ENCODE assay signal across 21 cellular contexts in genomic region chr20:11894072-11894471, GRCh38. TPM values are rescaled to one million over a fixed set of nuclear protein-coding genes. Genes with fewer than 3 reads are reported as not detected.
DNase-seq lines count a peak whose midpoint lies in the region; ATAC-seq, FAIRE-seq and TF ChIP-seq lines count a peak whose summit lies in the region.
"Had no signal": no experiment of that assay in that cellular context is flagged by ENCODE, and none has a peak within 500 bp of the region (broad histone marks: within the 10 kb centered on the region; RNA-seq: fewer than 3 reads in every experiment).

No MANE protein-coding gene starts in this region.

- H3K56ac ChIP-seq in IMR-90 (ENCODE audit: extremely low read depth, insufficient read depth, low read length), result no peak overlapping the region

- peak overlapping the region; percentile 44; the same call in 1 of the 2 replicates for H3K4ac ChIP-seq in IMR-90 (ENCODE audit: low read depth, low read length)

- H3K27me3 ChIP-seq in IMR-90 (ENCODE audit: control insufficient read depth, insufficient read depth, low read length), result no peaks in the 10 kb centered on the region
- no peaks in the 10 kb centered on the region for H3K27me3 ChIP-seq in small intestine (ENCODE audit: control insufficient read depth in 2 of 2, insufficient read depth in 2 of 2, low read length in 2 of 2)
- H3K27me3 ChIP-seq in CD4-positive, alpha-beta memory T cell (ENCODE audit: insufficient read depth, low read length), result no peaks in the 10 kb centered on the region

- dilution Hi-C loops in IMR-90 (cut with HindIII; ENCODE audit: low sequenced_read_pairs, unreplicated experiment), result no loop called here

- 0 out of 2 replicates have a peak overlapping the region, but pooled peaks have one; percentile 13 for H2BK120ac ChIP-seq in IMR-90 (ENCODE audit: low read depth, low read length)

- peaks cover 6% of the 10 kb centered on the region; the same call in 1 of the 2 replicates for H3K4me1 ChIP-seq in IMR-90 (ENCODE audit: control insufficient read depth, insufficient read depth, low read length)
- peaks cover 1 to 7% of the 10 kb centered on the region in 2 donors for H3K4me1 ChIP-seq in small intestine (ENCODE audit: control insufficient read depth in 2 of 2, insufficient read depth in 1 of 2, low read depth in 1 of 2, low read length in 1 of 2)
- H3K4me1 ChIP-seq in CD4-positive, alpha-beta memory T cell (ENCODE audit: insufficient read depth, low read length), result no peaks in the 10 kb centered on the region

- BruUV-seq in IMR-90 (replicated peaks; lab: Mats Ljungman, UMichigan), result no TSS peak

- H2BK20ac ChIP-seq in IMR-90 (ENCODE audit: low read depth, low read length), result no peak overlapping the region

- H2BK15ac ChIP-seq in IMR-90 (ENCODE audit: low read depth, low read length), result no peak overlapping the region

- no peak overlapping the region for H3K27ac Mint-ChIP-seq in natural killer cell
- no peak overlapping the region for H3K27ac Mint-ChIP-seq in CD4-positive, alpha-beta memory T cell
- H3K27ac Mint-ChIP-seq: activated B cell treated with CpG ODN at 0.5 μM for 24 hours; CD4-positive, CD25-positive, alpha-beta regulatory T cell had no signal

- DNase-seq in IMR-90 (no peak), RWPE1 (ENCODE audit: low spot score) (peak; percentile 26), left colon (peak in 1 of 2 donors; percentile 8), small intestine (peak; percentile 87), UCSD-AML1 (lab: John Stamatoyannopoulos, UW; ENCODE audit: unreplicated experiment) (no peak), natural killer cell (no peak)
- DNase-seq in CD4-positive, alpha-beta memory T cell, result no peak
- DNase-seq: activated B cell treated with CpG ODN at 0.5 μM for 24 hours; activated CD4-positive, alpha-beta T cell treated with anti-CD3 and anti-CD28 coated beads, Interleukin-2, amount 50 U/mL, for 48 hours; CD4-positive, CD25-positive, alpha-beta regulatory T cell; DMS153; GDM1; HCEC 1CT; midbrain; NCI-H1092; NCI-H2029; stimulated activated CD4-positive, alpha-beta T cell treated with anti-CD3 and anti-CD28 coated beads, Interleukin-2, amount 100 ng/mL, for 48 hours; stimulated activated naive CD4-positive, alpha-beta T cell; T-helper 9 cell had no signal

- H3K4me1 Mint-ChIP-seq in natural killer cell, result peaks cover 20% of the 10 kb centered on the region in 2 donors
- peaks cover 0 to 13% (median 6%) of the 10 kb centered on the region in 4 donors for H3K4me1 Mint-ChIP-seq in CD4-positive, alpha-beta memory T cell

- peaks cover 18 to 54% of the 10 kb centered on the region in 2 experiments for H3K79me1 ChIP-seq in IMR-90 (ENCODE audit: low read depth in 1 of 2, low read length in 2 of 2)

- H4K91ac ChIP-seq in IMR-90 (ENCODE audit: insufficient read depth, low read depth, low read length), result no peak overlapping the region

- TF ChIP-seq POLR2A in IMR-90 (IDR thresholded peaks at IDR 0.05; ENCODE audit: low read depth, low read length), result no peak

- no peak overlapping the region for H2AFZ ChIP-seq in IMR-90 (replicated peaks; ENCODE audit: low read length, poor library complexity)

- H3K4me3 ChIP-seq in IMR-90 (ENCODE audit: insufficient read depth, low read depth, low read length) (no peak overlapping the region), small intestine (ENCODE audit: low read depth in 1 of 2, low read length in 2 of 2) (peak overlapping the region in 1 of 2 donors; percentile 31)
- no peak overlapping the region for H3K4me3 ChIP-seq in CD4-positive, alpha-beta memory T cell (ENCODE audit: low read length in 2 of 2)
- H3K4me3 ChIP-seq: thoracic aorta had no signal

- H3K9me1 ChIP-seq in IMR-90 (ENCODE audit: insufficient read depth, low read length), result peaks cover 9% of the 10 kb centered on the region

- H3K27ac ChIP-seq in IMR-90 (ENCODE audit: insufficient read depth, low read length), result no peak overlapping the region
- no peak overlapping the region for H3K27ac ChIP-seq in RWPE1
- H3K27ac ChIP-seq in small intestine (ENCODE audit: low read depth in 1 of 2, low read length in 1 of 2), result no peak overlapping the region
- no peak overlapping the region for H3K27ac ChIP-seq in CD4-positive, alpha-beta memory T cell (ENCODE audit: low read depth, low read length)
- H3K27ac ChIP-seq: thoracic aorta had no signal

- H2BK5ac ChIP-seq in IMR-90 (ENCODE audit: low read depth, low read length, poor library complexity, severe bottlenecking), result no peak overlapping the region

- H3K4me2 ChIP-seq in IMR-90 (ENCODE audit: low read depth, low read length), result no peak overlapping the region

- intact Hi-C loops in IMR-90 (cut with micrococcal nuclease) (loop anchor here (5.0 to 10.0 kb wide), 2 partner anchors 42 to 119 kb away; no protein-coding TSS in a partner anchor), left colon (cut with DNase I, micrococcal nuclease) (no loop called here), natural killer cell (cut with micrococcal nuclease) (no loop called here)
- intact Hi-C loops in CD4-positive, alpha-beta memory T cell (cut with micrococcal nuclease), result no loop called here

- no peak overlapping the region for H2AK9ac ChIP-seq in IMR-90 (replicated peaks; ENCODE audit: low read depth, low read length, poor library complexity)

- no peak overlapping the region for H3K4me3 Mint-ChIP-seq in natural killer cell
- no peak overlapping the region for H3K4me3 Mint-ChIP-seq in CD4-positive, alpha-beta memory T cell
- H3K4me3 Mint-ChIP-seq: activated B cell treated with CpG ODN at 0.5 μM for 24 hours; CD4-positive, CD25-positive, alpha-beta regulatory T cell had no signal

- H3K14ac ChIP-seq in IMR-90 (replicated peaks; ENCODE audit: low read depth, low read length), result peak overlapping the region; percentile 51

- no peaks in the 10 kb centered on the region for H3K36me3 ChIP-seq in IMR-90 (ENCODE audit: control insufficient read depth, insufficient read depth, low read length)
- H3K36me3 ChIP-seq in small intestine (ENCODE audit: control insufficient read depth in 2 of 2, insufficient read depth in 2 of 2, low read length in 2 of 2), result no peaks in the 10 kb centered on the region
- H3K36me3 ChIP-seq in CD4-positive, alpha-beta memory T cell (ENCODE audit: insufficient read depth, low read length), result no peaks in the 10 kb centered on the region
- H3K36me3 ChIP-seq: thoracic aorta had no signal

- H3K9me3 Mint-ChIP-seq in natural killer cell, result no peaks in the 10 kb centered on the region
- H3K9me3 Mint-ChIP-seq in CD4-positive, alpha-beta memory T cell, result peaks cover 0 to 23% (median 9%) of the 10 kb centered on the region in 8 donors
- H3K9me3 Mint-ChIP-seq: activated B cell treated with CpG ODN at 0.5 μM for 24 hours had no signal

- peaks cover 6 to 10% of the 10 kb centered on the region in 2 donors for H3K27me3 Mint-ChIP-seq in natural killer cell (ENCODE audit: low read depth in 2 of 2)
- H3K27me3 Mint-ChIP-seq in CD4-positive, alpha-beta memory T cell, result peaks cover 8 to 15% of the 10 kb centered on the region in 2 donors

- peak; percentile 62 for FAIRE-seq in small intestine (lab: Jason Lieb, UNC)

- no peak overlapping the region for H4K5ac ChIP-seq in IMR-90 (ENCODE audit: low read depth, low read length)

- TF ChIP-seq RAD21 in IMR-90 (IDR thresholded peaks at IDR 0.05; ENCODE audit: low read length), result no peak

- 0 out of 2 replicates have a peak overlapping the region, but pooled peaks have one; percentile 38 for H3K23ac ChIP-seq in IMR-90 (ENCODE audit: low read depth, low read length)

- TF ChIP-seq CTCF in IMR-90 (conservative IDR thresholded peaks at IDR 0.05; ENCODE audit: low read depth, low read length), result no peak
- no peak for TF ChIP-seq CTCF in RWPE1 (conservative IDR thresholded peaks at IDR 0.05; ENCODE audit: low read depth)
- no peak for TF ChIP-seq CTCF in natural killer cell (IDR thresholded peaks at IDR 0.05)

- POLR2A ChIA-PET in IMR-90 (lab: Charles Lee; ENCODE audit: unreplicated experiment), result no interaction called here
- POLR2A ChIA-PET in RWPE1 (lab: Yijun Ruan, JAX; ENCODE audit: low non-redundant PET), result no interaction called here
- POLR2A ChIA-PET in CD4-positive, alpha-beta memory T cell (lab: Charles Lee; ENCODE audit: partially characterized antibody), result no interaction called here

- no peak overlapping the region for H3K9ac ChIP-seq in IMR-90 (ENCODE audit: low read depth, low read length)

- peak overlapping the region; percentile 73; the same call in 1 of the 2 replicates for H2AK5ac ChIP-seq in IMR-90 (ENCODE audit: low read depth, low read length)

- no peak overlapping the region for H3K18ac ChIP-seq in IMR-90 (ENCODE audit: low read depth, low read length)

- ATAC-seq in IMR-90 (ENCODE audit: low read depth) (no peak), left colon (peak; percentile 55), natural killer cell (no peak)
- ATAC-seq: SK-N-SH treated with all-trans-retinoic acid at 6 μM for 48 hours had no signal

- peak overlapping the region in 1 of 2 experiments; percentile 35; a peak in 1 of 4 replicates for H4K8ac ChIP-seq in IMR-90 (ENCODE audit: low read depth in 2 of 2, low read length in 2 of 2)

- CTCF ChIA-PET in IMR-90 (lab: Yijun Ruan, JAX), result no interaction called here
- CTCF ChIA-PET in RWPE1 (lab: Yijun Ruan, JAX), result interaction anchor here (0.6 to 0.7 kb wide), 2 partner anchors 34 to 41 kb away, joined by 4 to 5 read pairs; no protein-coding TSS in a partner anchor
- CTCF ChIA-PET in CD4-positive, alpha-beta memory T cell (lab: Charles Lee; ENCODE audit: partially characterized antibody), result no interaction called here

- 100% methylated on average over 1 of the region's 5 CpGs; no CpG with 5 or more reads in 1 of the 2 experiments for WGBS in IMR-90 (ENCODE audit: extremely low coverage in 2 of 2, insufficient read length in 1 of 2), 2 experiments
- WGBS in small intestine, 3 donors, result 13 to 60% (median 36%) methylated on average over 5 of the region's 5 CpGs

- in situ Hi-C loops in IMR-90 (cut with MboI; ENCODE audit: low sequenced_read_pairs), result loop anchor here (10.0 kb wide), 1 partner anchor 79 kb away; no protein-coding TSS in a partner anchor

- no peaks in the 10 kb centered on the region for H3K36me3 Mint-ChIP-seq in natural killer cell
- H3K36me3 Mint-ChIP-seq in CD4-positive, alpha-beta memory T cell, result no peaks in the 10 kb centered on the region
- H3K36me3 Mint-ChIP-seq: CD4-positive, CD25-positive, alpha-beta regulatory T cell had no signal

- H3K9me3 ChIP-seq in IMR-90 (ENCODE audit: control insufficient read depth, insufficient read depth, low read length) (no peaks in the 10 kb centered on the region), small intestine (ENCODE audit: control insufficient read depth, low read depth) (no peaks in the 10 kb centered on the region)
- no peaks in the 10 kb centered on the region for H3K9me3 ChIP-seq in CD4-positive, alpha-beta memory T cell (ENCODE audit: control insufficient read depth in 1 of 2, low read length in 2 of 2)
- H3K9me3 ChIP-seq: thoracic aorta had no signal

- H4K20me1 ChIP-seq in IMR-90 (ENCODE audit: insufficient read depth, low read length), result peaks cover 8% of the 10 kb centered on the region; the same call in 1 of the 2 replicates

RNA-seq across cellular contexts. Expression of gene BTBD3, which starts 23.6 kb away (rescaled TPM):
- 44.6 and 44.7 TPM in 2 replicates for total RNA-seq in IMR-90 (2012; rRNA removed)
- 21.2 and 22.7 TPM in 2 replicates for polyA plus RNA-seq in IMR-90 (2012; rRNA removed)
- 10.2 and 20.0 TPM in 2 replicates for polyA plus RNA-seq in IMR-90 (2012; cell fraction: cytosol; rRNA removed)
- 22.0 and 45.5 TPM in 2 replicates for polyA plus RNA-seq in IMR-90 (2012; cell fraction: nucleus; rRNA removed; ENCODE audit: low replicate concordance)
- 10 to 100 TPM; 43.7 to 62.1 TPM for total RNA-seq in left colon
- 10 to 100 TPM in 1 of 3 donors, 1 to 10 TPM in 2; 6.9 to 13.3 (median 7.6) TPM for polyA plus RNA-seq in small intestine
- 1 to 10 TPM; 2.2 to 5.3 (median 3.8) TPM for total RNA-seq in natural killer cell
- under 1 TPM; 0.70 to 0.78 TPM for total RNA-seq in CD4-positive, alpha-beta memory T cell
- 1 to 10 TPM in 1 of 2 donors, not detected in 1; 1.4 TPM for polyA plus RNA-seq in CD4-positive, alpha-beta memory T cell

Comparison
In these comparisons a context has a peak if more than half of its experiments do, and no peak if none do; other contexts are left out.
1. DNase-seq: peak in RWPE1 (single experiment) and small intestine (single experiment); none in IMR-90 (single experiment), UCSD-AML1 (single experiment), natural killer cell (single experiment) and CD4-positive, alpha-beta memory T cell (0 of 5).